Comparison of ENCODE assay signal across 22 cellular contexts in the genomic region with DNA sequence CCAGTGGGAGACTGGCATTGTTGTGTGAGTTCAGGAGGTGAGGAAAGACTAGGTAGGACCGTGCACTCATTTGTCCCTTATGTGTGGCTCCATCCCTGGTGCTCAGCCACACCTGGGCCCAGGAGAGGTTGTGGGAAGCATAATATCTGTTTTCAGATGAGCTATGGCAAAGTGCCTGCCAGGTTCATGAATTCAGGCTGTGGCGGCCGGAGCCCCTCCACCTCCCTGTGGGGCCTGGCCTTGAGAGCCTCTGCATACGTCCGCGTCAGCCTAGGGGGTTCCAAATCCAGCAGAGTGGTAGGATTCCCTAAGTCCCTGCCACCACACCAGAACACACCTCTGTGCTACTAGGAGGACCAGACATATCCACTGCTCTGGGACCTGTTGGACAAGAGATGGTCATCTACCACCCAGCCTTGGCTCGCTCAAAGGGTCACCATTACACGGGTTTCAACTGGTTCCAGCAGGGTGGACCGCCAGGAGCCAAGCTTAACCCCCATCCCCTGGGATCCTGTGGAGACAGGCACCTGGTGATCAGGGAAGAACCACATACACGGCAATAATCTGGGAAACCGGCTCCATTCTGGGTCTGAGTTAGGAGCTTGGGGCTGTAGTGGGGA. TPM values are rescaled to one million over a fixed set of nuclear protein-coding genes. Genes with fewer than 3 reads are reported as not detected.
A peak's percentile ranks its signal among the peaks of the same experiment; 100 is the strongest.
DNase-seq lines count a peak whose midpoint lies in the region; ATAC-seq, FAIRE-seq and TF ChIP-seq lines count a peak whose summit lies in the region.
"Had no signal": no experiment of that assay in that cellular context is flagged by ENCODE, and none has a peak within 500 bp of the region (broad histone marks: within the 10 kb centered on the region; RNA-seq: fewer than 3 reads in every experiment).

No MANE protein-coding gene starts in this region.

- no peak overlapping the region for H3K27ac Mint-ChIP-seq in CD4-positive, CD25-positive, alpha-beta regulatory T cell
- H3K27ac Mint-ChIP-seq in Calu3 (ENCODE audit: unreplicated experiment) (no peak overlapping the region), brain (peak overlapping the region in 2 of 5 experiments; percentile 35 to 65), endodermal cell (no peak overlapping the region)
- no peak overlapping the region for H3K27ac Mint-ChIP-seq in natural killer cell treated with Interleukin-12 subunit alpha and Interleukin-12 subunit beta and Interleukin-15 and Interleukin-18, amount 100 ng/mL, for 72 hours
- peak overlapping the region in 1 of 2 donors; percentile 6 for H3K27ac Mint-ChIP-seq in stimulated activated naive CD8-positive, alpha-beta T cell treated with anti-CD3 and anti-CD28 coated beads, Interleukin-15, amount 100 ng/mL, for 72 hours

- no peaks in the 10 kb centered on the region for H3K9me3 ChIP-seq in CD4-positive, CD25-positive, alpha-beta regulatory T cell (ENCODE audit: control insufficient read depth in 2 of 2, low read length in 2 of 2)
- no peaks in the 10 kb centered on the region for H3K9me3 ChIP-seq in endodermal cell (ENCODE audit: control insufficient read depth, low read length)
- H3K9me3 ChIP-seq: gastroesophageal sphincter, left lung, mucosa of descending colon had no signal

- H3K36me3 Mint-ChIP-seq in CD4-positive, CD25-positive, alpha-beta regulatory T cell: peaks cover 42% of the 10 kb centered on the region
- peaks cover 48% of the 10 kb centered on the region for H3K36me3 Mint-ChIP-seq in Calu3 (ENCODE audit: insufficient read depth, unreplicated experiment)
- H3K36me3 Mint-ChIP-seq in brain: peaks cover 54% of the 10 kb centered on the region
- H3K36me3 Mint-ChIP-seq in natural killer cell treated with Interleukin-12 subunit alpha and Interleukin-12 subunit beta and Interleukin-15 and Interleukin-18, amount 100 ng/mL, for 72 hours: peaks cover 12% of the 10 kb centered on the region
- peaks cover 41% of the 10 kb centered on the region for H3K36me3 Mint-ChIP-seq in endodermal cell (ENCODE audit: low read depth)

- no peak overlapping the region for H3K27ac ChIP-seq in CD4-positive, CD25-positive, alpha-beta regulatory T cell (ENCODE audit: insufficient read depth, low read length, poor library complexity, severe bottlenecking)
- no peak overlapping the region for H3K27ac ChIP-seq in endodermal cell (ENCODE audit: low read depth, low read length)
- H3K27ac ChIP-seq: KMS-11, left lung, SK-N-MC had no signal

- no peak for DNase-seq in CD4-positive, CD25-positive, alpha-beta regulatory T cell
- DNase-seq in Calu3 (no peak), endodermal cell (no peak), epidermal melanocyte (ENCODE audit: insufficient read length, low spot score) (no peak), D721Med (ENCODE audit: insufficient read length, low spot score) (no peak)
- DNase-seq in natural killer cell treated with Interleukin-12 subunit alpha and Interleukin-12 subunit beta and Interleukin-15 and Interleukin-18, amount 100 ng/mL, for 72 hours (ENCODE audit: low spot score): peak; percentile 49
- DNase-seq in stimulated activated naive CD8-positive, alpha-beta T cell treated with anti-CD3 and anti-CD28 coated beads, Interleukin-15, amount 100 ng/mL, for 72 hours: no peak
- DNase-seq: activated gamma-delta T cell, AML-193, dermis blood vessel endothelial cell, GDM1, left lung, mucosa of descending colon, NCI-H1105, NCI-H82 had no signal

- H3K4me1 Mint-ChIP-seq in CD4-positive, CD25-positive, alpha-beta regulatory T cell: peaks cover 0 to 21% (median 11%) of the 10 kb centered on the region in 4 donors
- no peaks in the 10 kb centered on the region for H3K4me1 Mint-ChIP-seq in Calu3 (ENCODE audit: low read depth, unreplicated experiment)
- H3K4me1 Mint-ChIP-seq in brain: peaks cover 9% of the 10 kb centered on the region
- H3K4me1 Mint-ChIP-seq in natural killer cell treated with Interleukin-12 subunit alpha and Interleukin-12 subunit beta and Interleukin-15 and Interleukin-18, amount 100 ng/mL, for 72 hours (ENCODE audit: low read depth in 2 of 2): peaks cover 8 to 12% of the 10 kb centered on the region in 2 donors
- peaks cover 4% of the 10 kb centered on the region for H3K4me1 Mint-ChIP-seq in endodermal cell
- H3K4me1 Mint-ChIP-seq in stimulated activated naive CD8-positive, alpha-beta T cell treated with anti-CD3 and anti-CD28 coated beads, Interleukin-15, amount 100 ng/mL, for 72 hours: peaks cover 29% of the 10 kb centered on the region

- peak overlapping the region; percentile 28 to 52 (median 39) for H3K4me3 Mint-ChIP-seq in CD4-positive, CD25-positive, alpha-beta regulatory T cell
- peak overlapping the region; percentile 71 for H3K4me3 Mint-ChIP-seq in Calu3 (ENCODE audit: low read depth, unreplicated experiment)
- H3K4me3 Mint-ChIP-seq in brain: peak overlapping the region; percentile 40 to 73 (median 53)
- peak overlapping the region; percentile 22 for H3K4me3 Mint-ChIP-seq in natural killer cell treated with Interleukin-12 subunit alpha and Interleukin-12 subunit beta and Interleukin-15 and Interleukin-18, amount 100 ng/mL, for 72 hours
- H3K4me3 Mint-ChIP-seq in endodermal cell: no peak overlapping the region
- peak overlapping the region in 1 of 2 donors; percentile 48 for H3K4me3 Mint-ChIP-seq in stimulated activated naive CD8-positive, alpha-beta T cell treated with anti-CD3 and anti-CD28 coated beads, Interleukin-15, amount 100 ng/mL, for 72 hours

- H3K27me3 ChIP-seq in CD4-positive, CD25-positive, alpha-beta regulatory T cell (ENCODE audit: control insufficient read depth, insufficient read depth, low read length): no peaks in the 10 kb centered on the region
- H3K27me3 ChIP-seq in endodermal cell (ENCODE audit: control insufficient read depth, insufficient read depth, low read length, poor library complexity, severe bottlenecking): peaks cover 42% of the 10 kb centered on the region
- H3K27me3 ChIP-seq: gastroesophageal sphincter had no signal

- ATAC-seq in CD4-positive, CD25-positive, alpha-beta regulatory T cell (ENCODE audit: low read depth in 2 of 2): no peak
- ATAC-seq in natural killer cell treated with Interleukin-12 subunit alpha and Interleukin-12 subunit beta and Interleukin-15 and Interleukin-18, amount 100 ng/mL, for 72 hours: no peak
- ATAC-seq in stimulated activated naive CD8-positive, alpha-beta T cell treated with anti-CD3 and anti-CD28 coated beads, Interleukin-15, amount 100 ng/mL, for 72 hours: no peak
- ATAC-seq: gastroesophageal sphincter, left lung, mucosa of descending colon, Panc1 had no signal

- peaks cover 29% of the 10 kb centered on the region for H3K36me3 ChIP-seq in CD4-positive, CD25-positive, alpha-beta regulatory T cell (ENCODE audit: control insufficient read depth, insufficient read depth, low read length)
- peaks cover 37% of the 10 kb centered on the region for H3K36me3 ChIP-seq in endodermal cell (ENCODE audit: control insufficient read depth, insufficient read depth, low read length)

- no TSS peak for BruUV-seq in Calu3 (replicated peaks; lab: Mats Ljungman, UMichigan)

- peaks cover 16% of the 10 kb centered on the region for H3K4me1 ChIP-seq in CD4-positive, CD25-positive, alpha-beta regulatory T cell (ENCODE audit: control insufficient read depth, insufficient read depth, low read length, poor library complexity, severe bottlenecking)
- no peaks in the 10 kb centered on the region for H3K4me1 ChIP-seq in endodermal cell (ENCODE audit: control insufficient read depth, insufficient read depth, low read length)

- H3K27me3 Mint-ChIP-seq in CD4-positive, CD25-positive, alpha-beta regulatory T cell: peaks cover 16% of the 10 kb centered on the region
- H3K27me3 Mint-ChIP-seq in Calu3 (ENCODE audit: unreplicated experiment) (no peaks in the 10 kb centered on the region), brain (peaks cover 49% of the 10 kb centered on the region), endodermal cell (ENCODE audit: insufficient read depth) (peaks cover 36% of the 10 kb centered on the region)
- H3K27me3 Mint-ChIP-seq in natural killer cell treated with Interleukin-12 subunit alpha and Interleukin-12 subunit beta and Interleukin-15 and Interleukin-18, amount 100 ng/mL, for 72 hours: peaks cover 7 to 12% of the 10 kb centered on the region in 2 donors
- H3K27me3 Mint-ChIP-seq in stimulated activated naive CD8-positive, alpha-beta T cell treated with anti-CD3 and anti-CD28 coated beads, Interleukin-15, amount 100 ng/mL, for 72 hours: peaks cover 40% of the 10 kb centered on the region

- intact Hi-C loops in Calu3 (cut with micrococcal nuclease; ENCODE audit: unreplicated experiment): no loop called here

- CTCF ChIA-PET in Calu3 (lab: Charles Lee): interaction anchor here (0.6 kb wide), 1 partner anchor 55 kb away, joined by 3 read pairs; no protein-coding TSS in a partner anchor

- 90 to 96% methylated on average over 11 of the region's 11 CpGs for whole genome bisulfite sequencing in endodermal cell (ENCODE audit: insufficient coverage in 1 of 2, insufficient read length in 1 of 2), 2 experiments

- FAIRE-seq in D721Med (lab: Jason Lieb, UNC): no peak
- FAIRE-seq: GM12891 had no signal

- TF ChIP-seq CTCF in Calu3 (IDR thresholded peaks at IDR 0.05; ENCODE audit: unreplicated experiment) (no peak), brain (conservative IDR thresholded peaks at IDR 0.05) (no peak), endodermal cell (conservative IDR thresholded peaks at IDR 0.05) (no peak), D721Med (IDR thresholded peaks at IDR 0.05; ENCODE audit: insufficient read depth, missing control alignments) (no peak)

- H3K4me3 ChIP-seq in CD4-positive, CD25-positive, alpha-beta regulatory T cell (ENCODE audit: low read depth, low read length): no peak overlapping the region
- no peak overlapping the region for H3K4me3 ChIP-seq in endodermal cell (ENCODE audit: low read length)
- H3K4me3 ChIP-seq: gastroesophageal sphincter, left lung, mucosa of descending colon, SK-N-MC, skin epidermis had no signal

- no peak overlapping the region for H3K9ac ChIP-seq in endodermal cell (ENCODE audit: extremely low read depth, low read length, poor library complexity, severe bottlenecking)
- H3K9ac ChIP-seq: KMS-11 had no signal

- no peaks in the 10 kb centered on the region for H3K9me3 Mint-ChIP-seq in CD4-positive, CD25-positive, alpha-beta regulatory T cell
- H3K9me3 Mint-ChIP-seq in Calu3 (ENCODE audit: low read depth, unreplicated experiment): no peaks in the 10 kb centered on the region
- H3K9me3 Mint-ChIP-seq in brain: peaks cover 0 to 8% (median 0%) of the 10 kb centered on the region in 5 experiments
- H3K9me3 Mint-ChIP-seq in natural killer cell treated with Interleukin-12 subunit alpha and Interleukin-12 subunit beta and Interleukin-15 and Interleukin-18, amount 100 ng/mL, for 72 hours: no peaks in the 10 kb centered on the region
- no peaks in the 10 kb centered on the region for H3K9me3 Mint-ChIP-seq in endodermal cell
- no peaks in the 10 kb centered on the region for H3K9me3 Mint-ChIP-seq in stimulated activated naive CD8-positive, alpha-beta T cell treated with anti-CD3 and anti-CD28 coated beads, Interleukin-15, amount 100 ng/mL, for 72 hours

RNA-seq across cellular contexts. Expression of a gene that starts 2.0 kb away (rescaled TPM):
- total RNA-seq in CD4-positive, CD25-positive, alpha-beta regulatory T cell: 3.4 TPM
- 1 to 10 TPM in 3 of 4 donors, under 1 TPM in 1; 0.44 to 1.3 (median 1.2) TPM for polyA plus RNA-seq in CD4-positive, CD25-positive, alpha-beta regulatory T cell
- total RNA-seq in Calu3 (2022): 6.8 and 8.0 TPM in 2 replicates
- 16.5 TPM for polyA plus RNA-seq in brain (ENCODE audit: insufficient read depth, low read depth, low replicate concordance)
- 1 to 10 TPM; 3.3 to 3.8 TPM for total RNA-seq in natural killer cell treated with Interleukin-12 subunit alpha and Interleukin-12 subunit beta and Interleukin-15 and Interleukin-18, amount 100 ng/mL, for 72 hours
- 10 to 100 TPM in 1 of 2 donors, 1 to 10 TPM in 1; 7.2 to 11.0 TPM for total RNA-seq in endodermal cell
- polyA plus RNA-seq in endodermal cell (2013, experiment 1 of 2): 2.7 TPM
- 2.1 TPM for polyA plus RNA-seq in endodermal cell (2013, experiment 2 of 2)

RNA-seq across cellular contexts. Expression of a gene that starts 10.9 kb away (rescaled TPM):
- 50.3 TPM for total RNA-seq in CD4-positive, CD25-positive, alpha-beta regulatory T cell
- 10 to 100 TPM; 66.4 to 92.4 (median 88.1) TPM for polyA plus RNA-seq in CD4-positive, CD25-positive, alpha-beta regulatory T cell
- total RNA-seq in Calu3 (2022): 34.9 and 42.7 TPM in 2 replicates
- 2.3 TPM for polyA plus RNA-seq in brain (ENCODE audit: insufficient read depth, low read depth, low replicate concordance)
- 10 to 100 TPM; 38.5 to 51.2 TPM for total RNA-seq in natural killer cell treated with Interleukin-12 subunit alpha and Interleukin-12 subunit beta and Interleukin-15 and Interleukin-18, amount 100 ng/mL, for 72 hours
- total RNA-seq in endodermal cell: 1 to 10 TPM; 2.8 to 5.4 TPM
- polyA plus RNA-seq in endodermal cell (2013, experiment 1 of 2): 1.3 TPM
- polyA plus RNA-seq in endodermal cell (2013, experiment 2 of 2): 0.83 TPM

RNA-seq across cellular contexts. Expression of a gene that starts 11.0 kb away (rescaled TPM):
- total RNA-seq in CD4-positive, CD25-positive, alpha-beta regulatory T cell: 16.6 TPM
- polyA plus RNA-seq in CD4-positive, CD25-positive, alpha-beta regulatory T cell: 1 to 10 TPM; 2.5 to 6.6 (median 4.0) TPM
- total RNA-seq in Calu3 (2022) (32.0 and 36.6 TPM in 2 replicates), endodermal cell (1 to 10 TPM; 1.9 to 3.5 TPM)
- polyA plus RNA-seq in brain (ENCODE audit: insufficient read depth, low read depth, low replicate concordance): 1.5 TPM
- 10 to 100 TPM; 15.3 to 16.8 TPM for total RNA-seq in natural killer cell treated with Interleukin-12 subunit alpha and Interleukin-12 subunit beta and Interleukin-15 and Interleukin-18, amount 100 ng/mL, for 72 hours
- polyA plus RNA-seq in endodermal cell (2013, experiment 1 of 2): 1.1 TPM
- polyA plus RNA-seq in endodermal cell (2013, experiment 2 of 2): 0.75 TPM

RNA-seq across cellular contexts. Expression of a gene that starts 15.8 kb away (rescaled TPM):
- total RNA-seq in CD4-positive, CD25-positive, alpha-beta regulatory T cell: 34.4 TPM
- not detected for polyA plus RNA-seq in CD4-positive, CD25-positive, alpha-beta regulatory T cell
- 57.1 and 60.7 TPM in 2 replicates for total RNA-seq in Calu3 (2022)
- 6.4 TPM for polyA plus RNA-seq in brain (ENCODE audit: insufficient read depth, low read depth, low replicate concordance)
- 10 to 100 TPM; 17.2 to 19.4 TPM for total RNA-seq in natural killer cell treated with Interleukin-12 subunit alpha and Interleukin-12 subunit beta and Interleukin-15 and Interleukin-18, amount 100 ng/mL, for 72 hours
- total RNA-seq in endodermal cell: 1 to 10 TPM; 2.0 to 6.8 TPM
- 1.2 TPM for polyA plus RNA-seq in endodermal cell (2013, experiment 1 of 2)
- polyA plus RNA-seq in endodermal cell (2013, experiment 2 of 2): 1.6 TPM

RNA-seq across cellular contexts. Expression of a gene that starts 21.6 kb away (rescaled TPM):
- total RNA-seq in CD4-positive, CD25-positive, alpha-beta regulatory T cell: 2.3 TPM
- not detected for polyA plus RNA-seq in CD4-positive, CD25-positive, alpha-beta regulatory T cell
- total RNA-seq in Calu3 (2022) (33.5 and 35.7 TPM in 2 replicates), endodermal cell (10 to 100 TPM; 11.6 TPM)
- 25.6 TPM for polyA plus RNA-seq in brain (ENCODE audit: insufficient read depth, low read depth, low replicate concordance)
- 10 to 100 TPM; 10.5 to 20.1 TPM for total RNA-seq in natural killer cell treated with Interleukin-12 subunit alpha and Interleukin-12 subunit beta and Interleukin-15 and Interleukin-18, amount 100 ng/mL, for 72 hours
- polyA plus RNA-seq in endodermal cell (2013, experiment 1 of 2): 12.1 TPM
- 6.5 TPM for polyA plus RNA-seq in endodermal cell (2013, experiment 2 of 2)
